7 cellular contexts compared by ENCODE assay signal in genomic region chr2:119366649-119367471, GRCh38. TPM values are rescaled to one million over a fixed set of nuclear protein-coding genes. Genes with fewer than 3 reads are reported as not detected.
DNase-seq lines count a peak whose midpoint lies in the region; ATAC-seq and TF ChIP-seq lines count a peak whose summit lies in the region.

C2orf76 (minus strand) TSS chr2:119366834; CDS start chr2:119339959, 26,875 bp downstream.
DBI (plus strand) TSS chr2:119366977; CDS start chr2:119367052, 75 bp downstream.

- DNase-seq in NCI-H1930 (lab: John Stamatoyannopoulos, UW): peak; percentile 91 to 92
- peak; percentile 80 for DNase-seq in T-helper 9 cell
- peak; percentile 83 for DNase-seq in astrocyte of the cerebellum (ENCODE audit: low read depth)
- DNase-seq in hepatic stellate cell (ENCODE audit: low spot score): peak; percentile 97
- DNase-seq in renal cortical epithelial cell (ENCODE audit: low read depth): peak; percentile 93

- ATAC-seq in GM18502 (IDR thresholded peaks at IDR 0.05; ENCODE audit: poor library complexity, unreplicated experiment) (peak; percentile 96), HG02970 (IDR thresholded peaks at IDR 0.05; ENCODE audit: low FRiP score, unreplicated experiment) (peak; percentile 95)

- TF ChIP-seq CTCF in astrocyte of the cerebellum (IDR thresholded peaks at IDR 0.05; ENCODE audit: low read depth, low read length, missing control alignments): no peak

- peak within 1 kb of the TSS; percentile 62 for H3K4me3 ChIP-seq in astrocyte of the cerebellum (ENCODE audit: low read depth, low read length)

- in situ Hi-C loops in astrocyte of the cerebellum (cut with HindIII; ENCODE audit: low sequenced_read_pairs): no loop called here

RNA-seq across cellular contexts. Expression of gene C2orf76, which starts in this region (rescaled TPM):
- total RNA-seq in renal cortical epithelial cell: 5.9 and 7.5 TPM in 2 replicates

RNA-seq across cellular contexts. Expression of gene DBI, which starts in this region (rescaled TPM):
- total RNA-seq in renal cortical epithelial cell: 103 and 126 TPM in 2 replicates

Comparison
In these comparisons a context has a peak if more than half of its experiments do, and no peak if none do; other contexts are left out.
1. Peak in every context shown above with its lines: DNase-seq, ATAC-seq and H3K4me3 ChIP-seq.